Comparison of ENCODE assay signal across 10 cellular contexts in the genomic region with DNA sequence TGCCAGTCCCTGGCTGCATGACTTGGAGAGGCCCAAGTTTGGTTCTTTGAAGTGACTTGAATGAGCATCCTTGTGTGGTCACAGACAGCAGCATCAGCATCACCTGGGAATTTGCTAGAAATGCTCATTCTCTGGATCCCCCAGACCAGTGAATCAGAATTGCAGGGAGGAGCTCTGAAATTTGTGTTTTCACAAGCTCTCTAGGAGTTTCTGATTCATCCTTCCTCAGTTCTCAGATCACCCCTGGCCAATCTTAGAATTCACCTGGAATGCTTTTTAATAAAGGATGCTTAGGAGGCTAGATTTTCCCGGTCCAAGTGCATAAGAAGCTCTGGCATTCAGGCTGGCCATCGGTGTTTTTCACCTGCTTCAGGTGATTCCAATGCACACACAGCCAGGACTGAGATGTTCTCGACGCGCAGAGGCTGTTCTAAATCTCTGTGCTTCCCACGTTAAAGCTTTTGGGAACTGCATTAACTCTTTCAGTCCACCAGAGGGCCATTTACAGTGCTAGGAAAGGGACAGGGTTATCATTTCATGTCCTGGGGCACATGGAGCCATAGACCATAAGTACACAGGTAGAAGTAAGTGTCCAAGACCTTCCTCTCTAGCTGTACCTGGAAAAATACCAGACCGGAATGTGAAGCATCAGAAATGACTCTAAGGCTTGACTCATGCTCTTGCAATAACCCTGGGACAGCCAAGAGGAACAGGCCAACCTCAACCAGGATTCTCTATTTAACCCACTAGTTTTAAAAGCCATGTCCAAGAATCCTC.
DNase-seq lines count a peak whose midpoint lies in the region; ATAC-seq, FAIRE-seq and TF ChIP-seq lines count a peak whose summit lies in the region.
"Had no signal": no experiment of that assay in that cellular context is flagged by ENCODE, and none has a peak within 500 bp of the region (broad histone marks: within the 10 kb centered on the region; RNA-seq: fewer than 3 reads in every experiment).

No MANE protein-coding gene starts in this region.

- POLR2A ChIA-PET in HepG2 (lab: Yijun Ruan, JAX) = no interaction called here

- CTCF ChIA-PET in HepG2 (lab: Yijun Ruan, JAX; ENCODE audit: low intra/inter-chr PET ratio, low total read pairs) = no interaction called here

- H3K4me1 ChIP-seq in HepG2 (ENCODE audit: insufficient read depth, low read length) = no peaks in the 10 kb centered on the region
- H3K4me1 ChIP-seq: BLaER1 treated with 17β-estradiol and CSF1 and Interleukin-3, amounts not matched to agents 10 nM and 100 nM had no signal

- WGBS in HepG2 (ENCODE audit: low lambda C conversion rate) = 3% methylated on average over 7 of the region's 7 CpGs

- TF ChIP-seq EP300 in HepG2 (IDR thresholded peaks at IDR 0.05; ENCODE audit: low read depth in 2 of 2, low read length in 2 of 2) (no peak), HepG2 (CRISPR knock-in tag; IDR thresholded peaks at IDR 0.05; ENCODE audit: borderline replicate concordance) (no peak)

- peak; percentile 2 for DNase-seq in NCI-H1092 treated with DMSO at 0.1 percent for 48 hours (lab: John Stamatoyannopoulos, UW)
- DNase-seq in NCI-H1092 (lab: John Stamatoyannopoulos, UW) = no peak
- peak; percentile 16 for DNase-seq in HT1080 (ENCODE audit: low read depth)
- peak; percentile 49 for DNase-seq in HepG2 (ENCODE audit: low spot score)
- no peak for DNase-seq in MG63
- DNase-seq in NOMO-1 (lab: John Stamatoyannopoulos, UW; ENCODE audit: unreplicated experiment in 2 of 2) = no peak

- no peak overlapping the region for H3K27ac ChIP-seq in VCaP
- H3K27ac ChIP-seq in HepG2 (ENCODE audit: extremely low read length, insufficient read depth, low read length) = no peak overlapping the region
- H3K27ac ChIP-seq: BLaER1 treated with 17β-estradiol and CSF1 and Interleukin-3, amounts not matched to agents 10 nM and 100 nM; neutrophil had no signal

- no peak for TF ChIP-seq POLR2A in HepG2 (IDR thresholded peaks at IDR 0.05; ENCODE audit: insufficient read depth in 1 of 2, low read depth in 2 of 2, low read length in 2 of 2)

- H3K9me3 ChIP-seq in HepG2 (ENCODE audit: low read length) (no peaks in the 10 kb centered on the region), MG63 (no peaks in the 10 kb centered on the region)
- H3K9me3 ChIP-seq: BLaER1 treated with 17β-estradiol and CSF1 and Interleukin-3, amounts not matched to agents 10 nM and 100 nM; neutrophil had no signal

- intact Hi-C loops in HepG2 (cut with micrococcal nuclease; ENCODE audit: unreplicated experiment) = no loop called here

- 0 out of 2 replicates have a peak, but pooled peaks have one; percentile 32 for TF ChIP-seq RAD21 in HepG2 (CRISPR knock-in tag; IDR thresholded peaks at IDR 0.05)

- in situ Hi-C loops in HepG2 (cut with HindIII; ENCODE audit: extremely low pct_ligation_motif_present, low pct_unique_long_range_greater_than_20kb) = no loop called here

- H2AFZ ChIP-seq in HepG2 (ENCODE audit: low read length) = no peak overlapping the region

- H3K9ac ChIP-seq in HepG2 (ENCODE audit: insufficient read depth, low read depth, low read length) = no peak overlapping the region
- H3K9ac ChIP-seq: BLaER1 treated with 17β-estradiol and CSF1 and Interleukin-3, amounts not matched to agents 10 nM and 100 nM had no signal

- no peak overlapping the region for H3K4me2 ChIP-seq in HepG2 (ENCODE audit: low read depth, low read length)
- H3K4me2 ChIP-seq: BLaER1 treated with 17β-estradiol and CSF1 and Interleukin-3, amounts not matched to agents 10 nM and 100 nM had no signal

- FAIRE-seq in HepG2 (lab: Jason Lieb, UNC) = peak; percentile 98

- no peaks in the 10 kb centered on the region for H3K79me2 ChIP-seq in HepG2 (ENCODE audit: insufficient read depth, low read length)

- BruUV-seq in HepG2 (replicated peaks; lab: Mats Ljungman, UMichigan) = no TSS peak

- H3K36me3 ChIP-seq in HepG2 (replicated peaks in 1 of 2; ENCODE audit: control insufficient read depth in 1 of 2, insufficient read depth in 2 of 2, low read length in 2 of 2) (no peaks in the 10 kb centered on the region), MG63 (no peaks in the 10 kb centered on the region)
- H3K36me3 ChIP-seq: BLaER1 treated with 17β-estradiol and CSF1 and Interleukin-3, amounts not matched to agents 10 nM and 100 nM; neutrophil had no signal

- H3K27me3 ChIP-seq in HepG2 (ENCODE audit: control insufficient read depth in 1 of 2, insufficient read depth in 2 of 2, low read length in 2 of 2) = peaks cover 3 to 33% of the 10 kb centered on the region in 2 experiments; a peak in 3 of 5 replicates
- no peaks in the 10 kb centered on the region for H3K27me3 ChIP-seq in MG63
- H3K27me3 ChIP-seq: BLaER1 treated with 17β-estradiol and CSF1 and Interleukin-3, amounts not matched to agents 10 nM and 100 nM had no signal

- TF ChIP-seq CTCF in VCaP (conservative IDR thresholded peaks at IDR 0.05) (peak; percentile 70), HepG2 (CRISPR knock-in tag; IDR thresholded peaks at IDR 0.05) (peak; percentile 77)

- H4K20me1 ChIP-seq in HepG2 (ENCODE audit: insufficient read depth, low read length) = no peaks in the 10 kb centered on the region
- H4K20me1 ChIP-seq: BLaER1 treated with 17β-estradiol and CSF1 and Interleukin-3, amounts not matched to agents 10 nM and 100 nM had no signal

- peak; percentile 91 for ATAC-seq in HepG2
- no peak for ATAC-seq in HG03432 (IDR thresholded peaks at IDR 0.05; ENCODE audit: unreplicated experiment)

- H3K4me3 ChIP-seq in HepG2 (replicated peaks in 1 of 3; ENCODE audit: insufficient read depth in 1 of 3, low read depth in 2 of 3, low read length in 3 of 3) (no peak overlapping the region), MG63 (no peak overlapping the region)
- H3K4me3 ChIP-seq: BLaER1 treated with 17β-estradiol and CSF1 and Interleukin-3, amounts not matched to agents 10 nM and 100 nM had no signal

TF ChIP-seq in HepG2, 621 proteins besides CTCF, POLR2A, EP300 and RAD21:
- no peak for TF ChIP-seq RARA (CRISPR knock-in tag; IDR thresholded peaks at IDR 0.05)
- no peak for TF ChIP-seq ZNF432 (CRISPR knock-in tag; IDR thresholded peaks at IDR 0.05; ENCODE audit: borderline replicate concordance)
- peak; percentile 65 for TF ChIP-seq STAG1 (CRISPR knock-in tag; IDR thresholded peaks at IDR 0.05)
- TF ChIP-seq, protein P1, sequence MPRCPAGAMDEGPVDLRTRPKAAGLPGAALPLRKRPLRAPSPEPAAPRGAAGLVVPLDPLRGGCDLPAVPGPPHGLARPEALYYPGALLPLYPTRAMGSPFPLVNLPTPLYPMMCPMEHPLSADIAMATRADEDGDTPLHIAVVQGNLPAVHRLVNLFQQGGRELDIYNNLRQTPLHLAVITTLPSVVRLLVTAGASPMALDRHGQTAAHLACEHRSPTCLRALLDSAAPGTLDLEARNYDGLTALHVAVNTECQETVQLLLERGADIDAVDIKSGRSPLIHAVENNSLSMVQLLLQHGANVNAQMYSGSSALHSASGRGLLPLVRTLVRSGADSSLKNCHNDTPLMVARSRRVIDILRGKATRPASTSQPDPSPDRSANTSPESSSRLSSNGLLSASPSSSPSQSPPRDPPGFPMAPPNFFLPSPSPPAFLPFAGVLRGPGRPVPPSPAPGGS (CRISPR knock-in tag; IDR thresholded peaks at IDR 0.05) = 0 out of 2 replicates have a peak, but pooled peaks have one; percentile 57
- TF ChIP-seq ZNF556 (CRISPR knock-in tag; IDR thresholded peaks at IDR 0.05; ENCODE audit: borderline replicate concordance) = 0 out of 2 replicates have a peak, but pooled peaks have one; percentile 36
- TF ChIP-seq IKZF4 (CRISPR knock-in tag; IDR thresholded peaks at IDR 0.05; ENCODE audit: borderline replicate concordance, low read depth, not compliant biosample characterization) = peak; percentile 40
- TF ChIP-seq XRCC5 (optimal IDR thresholded peaks at IDR 0.05; ENCODE audit: low read length) = peak; percentile 19
- peak; percentile 38; the same call in 1 of the 2 replicates for TF ChIP-seq MEIS1 (CRISPR knock-in tag; IDR thresholded peaks at IDR 0.05; ENCODE audit: borderline replicate concordance)
- TF ChIP-seq ZNF652 (CRISPR knock-in tag; IDR thresholded peaks at IDR 0.05; ENCODE audit: borderline replicate concordance, low read depth) = peak; percentile 80
- TF ChIP-seq ZIK1 (CRISPR knock-in tag; IDR thresholded peaks at IDR 0.05; ENCODE audit: borderline replicate concordance, low read depth) = no peak
- TF ChIP-seq SMC3 (IDR thresholded peaks at IDR 0.05; ENCODE audit: low read length) = peak; percentile 83

Comparison
In these comparisons a context has a peak if more than half of its experiments do, and no peak if none do; other contexts are left out.
1. DNase-seq: peak in NCI-H1092 treated with DMSO at 0.1 percent for 48 hours (single experiment), HT1080 (single experiment) and HepG2 (single experiment); none in NCI-H1092 (single experiment), MG63 (single experiment) and NOMO-1 (0 of 2).